Comparison of ENCODE assay signal across 32 cellular contexts in genomic region chr2:99860720-99861375, GRCh38.
A peak's percentile ranks its signal among the peaks of the same experiment; 100 is the strongest.
DNase-seq lines count a peak whose midpoint lies in the region; ATAC-seq, FAIRE-seq and TF ChIP-seq lines count a peak whose summit lies in the region.
"Had no signal": no experiment of that assay in that cellular context is flagged by ENCODE, and none has a peak within 500 bp of the region (broad histone marks: within the 10 kb centered on the region; RNA-seq: fewer than 3 reads in every experiment).

No MANE protein-coding gene starts in this region.

- peak overlapping the region; percentile 12 to 43 for H3K4me3 Mint-ChIP-seq in stimulated activated naive B cell treated with anti-CD40 and anti-IgM and Interleukin-4, amounts not matched to agents 10 μg/mL and 1 μg/mL and 100 μg/mL, for 72 hours
- H3K4me3 Mint-ChIP-seq: activated naive CD8-positive, alpha-beta T cell treated with anti-CD3 and anti-CD28 coated beads, Interleukin-2, amount 10 ng/mL, durations not matched to agents 7 days and 5 days; activated T-cell treated with anti-CD3 and anti-CD28 coated beads, Interleukin-2, amount 50 U/mL, for 4 hours; WTC11 had no signal

- H3K9me3 ChIP-seq in IMR-90 (ENCODE audit: control insufficient read depth, insufficient read depth, low read length): no peaks in the 10 kb centered on the region
- no peaks in the 10 kb centered on the region for H3K9me3 ChIP-seq in endothelial cell of umbilical vein (replicated peaks; ENCODE audit: control insufficient read depth, insufficient read depth, low read length)
- H3K9me3 ChIP-seq: transverse colon had no signal

- H2AK9ac ChIP-seq in IMR-90 (replicated peaks; ENCODE audit: low read depth, low read length, poor library complexity): no peak overlapping the region

- peak overlapping the region; percentile 78 for H3K18ac ChIP-seq in IMR-90 (ENCODE audit: low read depth, low read length)

- dilution Hi-C loops in IMR-90 (cut with HindIII; ENCODE audit: low sequenced_read_pairs, unreplicated experiment) (no loop called here), endothelial cell of umbilical vein (cut with MboI; ENCODE audit: extremely low pct_ligation_motif_present, low sequenced_read_pairs) (no loop called here)

- peak overlapping the region; percentile 32 for H3K14ac ChIP-seq in IMR-90 (replicated peaks; ENCODE audit: low read depth, low read length)

- no peak for ATAC-seq in IMR-90 (ENCODE audit: low read depth)
- peak in 1 of 2 donors; percentile 41 for ATAC-seq in stimulated activated naive B cell treated with anti-CD40 and anti-IgM and Interleukin-4, amounts not matched to agents 10 μg/mL and 1 μg/mL and 100 μg/mL, for 72 hours (replicated peaks)
- ATAC-seq: activated T-cell treated with anti-CD3 and anti-CD28 coated beads, Interleukin-2, amount 50 U/mL, for 4 hours; heart right ventricle; WTC11 had no signal

- H4K8ac ChIP-seq in IMR-90 (ENCODE audit: low read depth in 2 of 2, low read length in 2 of 2): peak overlapping the region; percentile 58 to 64

- CTCF ChIA-PET in IMR-90 (lab: Yijun Ruan, JAX) (interaction anchor here (0.7 kb wide), 1 partner anchor 68 kb away, joined by 3 read pairs; no protein-coding TSS in a partner anchor), endothelial cell of umbilical vein (lab: Charles Lee) (interaction anchor here (1.1 to 3.0 kb wide), 3 partner anchors 10 to 50 kb away, joined by 3 to 9 read pairs (median 4); no protein-coding TSS in a partner anchor)

- H3K79me2 ChIP-seq in endothelial cell of umbilical vein (ENCODE audit: control insufficient read depth, insufficient read depth, low read length): no peaks in the 10 kb centered on the region

- H3K9me3 Mint-ChIP-seq in stimulated activated naive B cell treated with anti-CD40 and anti-IgM and Interleukin-4, amounts not matched to agents 10 μg/mL and 1 μg/mL and 100 μg/mL, for 72 hours: peaks cover under 1 to 4% of the 10 kb centered on the region in 2 donors
- H3K9me3 Mint-ChIP-seq: activated naive CD8-positive, alpha-beta T cell treated with anti-CD3 and anti-CD28 coated beads, Interleukin-2, amount 10 ng/mL, durations not matched to agents 7 days and 5 days; activated T-cell treated with anti-CD3 and anti-CD28 coated beads, Interleukin-2, amount 50 U/mL, for 4 hours; WTC11 had no signal

- H3K36me3 ChIP-seq in IMR-90 (ENCODE audit: control insufficient read depth, insufficient read depth, low read length) (no peaks in the 10 kb centered on the region), endothelial cell of umbilical vein (ENCODE audit: control insufficient read depth in 2 of 2, extremely low read depth in 1 of 2, insufficient read depth in 2 of 2, low read length in 2 of 2) (no peaks in the 10 kb centered on the region)
- H3K36me3 ChIP-seq: cardiac muscle cell, heart right ventricle, transverse colon had no signal

- peak overlapping the region; percentile 80 for H2BK5ac ChIP-seq in IMR-90 (ENCODE audit: low read depth, low read length, poor library complexity, severe bottlenecking)

- H2AFZ ChIP-seq in IMR-90 (replicated peaks; ENCODE audit: low read length, poor library complexity): no peak overlapping the region
- H2AFZ ChIP-seq in endothelial cell of umbilical vein (ENCODE audit: low read depth, low read length): no peak overlapping the region

- peak overlapping the region; percentile 42; the same call in 1 of the 3 replicates for H2BK15ac ChIP-seq in IMR-90 (ENCODE audit: low read depth, low read length)

- peaks cover 13 to 35% of the 10 kb centered on the region in 2 donors for H3K36me3 Mint-ChIP-seq in stimulated activated naive B cell treated with anti-CD40 and anti-IgM and Interleukin-4, amounts not matched to agents 10 μg/mL and 1 μg/mL and 100 μg/mL, for 72 hours
- H3K36me3 Mint-ChIP-seq: activated naive CD8-positive, alpha-beta T cell treated with anti-CD3 and anti-CD28 coated beads, Interleukin-2, amount 10 ng/mL, durations not matched to agents 7 days and 5 days; CD4-positive, alpha-beta memory T cell; WTC11 had no signal

- no peak for TF ChIP-seq RAD21 in IMR-90 (IDR thresholded peaks at IDR 0.05; ENCODE audit: low read length)

- DNase-seq in IMR-90 (peak; percentile 36), endothelial cell of umbilical vein (ENCODE audit: low read depth, low spot score) (no peak), SIG-M5 (lab: John Stamatoyannopoulos, UW) (no peak), NCI-H128 (lab: John Stamatoyannopoulos, UW; ENCODE audit: unreplicated experiment) (no peak), epidermal melanocyte (ENCODE audit: insufficient read length, low spot score) (no peak)
- DNase-seq in stimulated activated naive B cell treated with anti-CD40 and anti-IgM and Interleukin-4, amounts not matched to agents 10 μg/mL and 1 μg/mL and 100 μg/mL, for 72 hours: no peak
- DNase-seq: activated gamma-delta T cell treated with Interleukin-2 at 50 U/mL for 16 hours; activated naive CD8-positive, alpha-beta T cell treated with anti-CD3 and anti-CD28 coated beads, Interleukin-2, amount 10 ng/mL, durations not matched to agents 7 days and 5 days; activated T-cell treated with anti-CD3 and anti-CD28 coated beads, Interleukin-2, amount 50 U/mL, for 4 hours; aorta; CD4-positive, alpha-beta memory T cell; effector memory CD4-positive, alpha-beta T cell; erythroblast; H7; heart right ventricle; kidney; midbrain; NCI-H1436 treated with DMSO at 0.1 percent for 48 hours; NCI-H748 treated with DMSO at 0.1 percent for 48 hours; occipital lobe; stimulated activated CD4-positive, alpha-beta T cell treated with anti-CD3 and anti-CD28 coated beads, Interleukin-15, amount 100 ng/mL, for 24 hours; stimulated activated CD4-positive, alpha-beta T cell treated with anti-CD3 and anti-CD28 coated beads, Interleukin-4, amount 100 ng/mL, for 4 hours; SW 1271; T-helper 9 cell; transverse colon had no signal

- H3K4me1 ChIP-seq in IMR-90 (ENCODE audit: control insufficient read depth, insufficient read depth, low read length) (peaks cover 38% of the 10 kb centered on the region), endothelial cell of umbilical vein (ENCODE audit: control insufficient read depth, extremely low read depth, insufficient read depth, low read length) (peaks cover 30% of the 10 kb centered on the region)

- H3K4me3 ChIP-seq in IMR-90 (ENCODE audit: insufficient read depth, low read depth, low read length) (no peak overlapping the region), endothelial cell of umbilical vein (replicated peaks in 1 of 3; ENCODE audit: insufficient read depth in 1 of 3, low read depth in 1 of 3, low read length in 3 of 3) (no peak overlapping the region)
- H3K4me3 ChIP-seq: cardiac muscle cell, coronary artery, heart right ventricle, transverse colon had no signal

- FAIRE-seq in endothelial cell of umbilical vein (lab: Jason Lieb, UNC): no peak
- FAIRE-seq: frontal cortex, GM12891, kidney had no signal

- POLR2A ChIA-PET in IMR-90 (lab: Charles Lee; ENCODE audit: unreplicated experiment): no interaction called here
- POLR2A ChIA-PET in endothelial cell of umbilical vein (lab: Charles Lee): no interaction called here

- peak overlapping the region; percentile 77 for H3K27ac ChIP-seq in C4-2B
- peak overlapping the region; percentile 28; the same call in 1 of the 2 replicates for H3K27ac ChIP-seq in IMR-90 (ENCODE audit: insufficient read depth, low read length)
- H3K27ac ChIP-seq in endothelial cell of umbilical vein (ENCODE audit: insufficient read depth, low read depth, low read length): peak overlapping the region; percentile 82
- H3K27ac ChIP-seq: cardiac muscle cell, coronary artery, heart right ventricle, KMS-11, transverse colon had no signal

- H3K4me1 Mint-ChIP-seq in stimulated activated naive B cell treated with anti-CD40 and anti-IgM and Interleukin-4, amounts not matched to agents 10 μg/mL and 1 μg/mL and 100 μg/mL, for 72 hours: peaks cover 48 to 82% of the 10 kb centered on the region in 2 donors
- H3K4me1 Mint-ChIP-seq: WTC11 had no signal

- in situ Hi-C loops in IMR-90 (cut with MboI; ENCODE audit: low sequenced_read_pairs): no loop called here

- peak overlapping the region; percentile 63 for H2BK20ac ChIP-seq in IMR-90 (ENCODE audit: low read depth, low read length)

- peak overlapping the region; percentile 4 for H3K27ac Mint-ChIP-seq in stimulated activated naive B cell treated with anti-CD40 and anti-IgM and Interleukin-4, amounts not matched to agents 10 μg/mL and 1 μg/mL and 100 μg/mL, for 72 hours
- H3K27ac Mint-ChIP-seq: activated naive CD8-positive, alpha-beta T cell treated with anti-CD3 and anti-CD28 coated beads, Interleukin-2, amount 10 ng/mL, durations not matched to agents 7 days and 5 days; CD4-positive, alpha-beta memory T cell; WTC11 had no signal

- H3K9me1 ChIP-seq in IMR-90 (ENCODE audit: insufficient read depth, low read length) (peaks cover 17% of the 10 kb centered on the region), endothelial cell of umbilical vein (replicated peaks; ENCODE audit: control insufficient read depth, extremely low read depth, insufficient read depth, low read length) (no peaks in the 10 kb centered on the region)

- TF ChIP-seq POLR2A in IMR-90 (IDR thresholded peaks at IDR 0.05; ENCODE audit: low read depth, low read length) (no peak), endothelial cell of umbilical vein (IDR thresholded peaks at IDR 0.05; ENCODE audit: low read depth, low read length) (no peak)

- WGBS in IMR-90 (ENCODE audit: extremely low coverage in 2 of 2, insufficient read length in 1 of 2), 2 experiments: no CpG with 5 or more reads among the region's 4 CpGs

- BruUV-seq in IMR-90 (replicated peaks; lab: Mats Ljungman, UMichigan) (no TSS peak), endothelial cell of umbilical vein (replicated peaks; lab: Mats Ljungman, UMichigan) (no TSS peak)

- H3K27me3 Mint-ChIP-seq in stimulated activated naive B cell treated with anti-CD40 and anti-IgM and Interleukin-4, amounts not matched to agents 10 μg/mL and 1 μg/mL and 100 μg/mL, for 72 hours: no peaks in the 10 kb centered on the region

- peak overlapping the region; percentile 58; the same call in 1 of the 2 replicates for H3K56ac ChIP-seq in IMR-90 (ENCODE audit: extremely low read depth, insufficient read depth, low read length)

- no peaks in the 10 kb centered on the region for H4K20me1 ChIP-seq in IMR-90 (ENCODE audit: insufficient read depth, low read length)
- H4K20me1 ChIP-seq in endothelial cell of umbilical vein (replicated peaks; ENCODE audit: control insufficient read depth, extremely low read depth, insufficient read depth, low read length): no peaks in the 10 kb centered on the region

- H4K91ac ChIP-seq in IMR-90 (ENCODE audit: insufficient read depth, low read depth, low read length): peak overlapping the region; percentile 86

- H2AK5ac ChIP-seq in IMR-90 (ENCODE audit: low read depth, low read length): peak overlapping the region; percentile 74

- H4K5ac ChIP-seq in IMR-90 (ENCODE audit: low read depth, low read length): peak overlapping the region; percentile 67

- H3K9ac ChIP-seq in IMR-90 (ENCODE audit: low read depth, low read length) (no peak overlapping the region), endothelial cell of umbilical vein (replicated peaks; ENCODE audit: extremely low read depth, insufficient read depth, low read length) (no peak overlapping the region)
- H3K9ac ChIP-seq: KMS-11 had no signal

- H3K4me2 ChIP-seq in IMR-90 (ENCODE audit: low read depth, low read length): peak overlapping the region; percentile 56; the same call in 1 of the 2 replicates
- peak overlapping the region; percentile 70 for H3K4me2 ChIP-seq in endothelial cell of umbilical vein (ENCODE audit: insufficient read depth, low read length)
- H3K4me2 ChIP-seq: KMS-11 had no signal

- intact Hi-C loops in IMR-90 (cut with micrococcal nuclease): no loop called here
- intact Hi-C loops in endothelial cell of umbilical vein (cut with micrococcal nuclease): loop anchor here (1.0 to 2.0 kb wide), 2 partner anchors 19 to 40 kb away; no protein-coding TSS in a partner anchor

- TF ChIP-seq CTCF in C4-2B (conservative IDR thresholded peaks at IDR 0.05): no peak
- no peak for TF ChIP-seq CTCF in IMR-90 (conservative IDR thresholded peaks at IDR 0.05; ENCODE audit: low read depth, low read length)
- TF ChIP-seq CTCF in endothelial cell of umbilical vein (IDR thresholded peaks at IDR 0.05; ENCODE audit: extremely low read depth in 1 of 2, insufficient read depth in 1 of 2, low read depth in 1 of 2, low read length in 2 of 2): no peak

- H3K4ac ChIP-seq in IMR-90 (ENCODE audit: low read depth, low read length): peak overlapping the region; percentile 51

- peaks cover 11 to 42% of the 10 kb centered on the region in 2 experiments; a peak in 3 of 4 replicates for H3K79me1 ChIP-seq in IMR-90 (ENCODE audit: low read depth in 1 of 2, low read length in 2 of 2)

- peak overlapping the region; percentile 83 for H2BK120ac ChIP-seq in IMR-90 (ENCODE audit: low read depth, low read length)

- peak overlapping the region; percentile 47; the same call in 1 of the 2 replicates for H3K23ac ChIP-seq in IMR-90 (ENCODE audit: low read depth, low read length)

- no peaks in the 10 kb centered on the region for H3K27me3 ChIP-seq in IMR-90 (ENCODE audit: control insufficient read depth, insufficient read depth, low read length)
- no peaks in the 10 kb centered on the region for H3K27me3 ChIP-seq in endothelial cell of umbilical vein (ENCODE audit: control insufficient read depth in 2 of 2, insufficient read depth in 2 of 2, low read length in 2 of 2)
- H3K27me3 ChIP-seq: cardiac muscle cell, heart right ventricle, transverse colon had no signal

Comparison
In these comparisons a context has a peak if more than half of its experiments do, and no peak if none do; other contexts are left out.
1. H3K27ac ChIP-seq: peak in every context shown above with its lines; median percentile 82 in endothelial cell of umbilical vein; 77 in C4-2B; 28 in IMR-90.